ENCODE assay signal across 17 cellular contexts in the genomic region with DNA sequence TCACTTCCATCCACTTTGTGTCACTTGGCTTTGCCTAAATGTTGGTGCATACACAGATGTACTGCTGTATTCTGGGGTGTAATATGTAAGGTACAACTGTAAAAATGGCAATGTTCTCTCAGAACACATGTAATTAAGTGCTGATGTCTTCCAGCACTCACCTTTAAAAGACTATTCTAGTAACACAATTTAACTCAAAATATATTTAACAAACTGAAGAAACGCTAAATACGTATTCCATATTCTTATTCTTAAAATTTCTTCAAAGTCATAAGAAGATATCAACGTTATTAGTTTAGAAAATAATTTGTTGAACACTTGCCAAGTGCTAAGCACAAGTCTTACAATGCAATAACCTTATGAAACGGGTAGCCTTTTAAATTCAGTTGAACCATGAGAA. TPM values are rescaled to one million over a fixed set of nuclear protein-coding genes. Genes with fewer than 3 reads are reported as not detected.
DNase-seq lines count a peak whose midpoint lies in the region; ATAC-seq and TF ChIP-seq lines count a peak whose summit lies in the region.
"Had no signal": no experiment of that assay in that cellular context is flagged by ENCODE, and none has a peak within 500 bp of the region (broad histone marks: within the 10 kb centered on the region; RNA-seq: fewer than 3 reads in every experiment).

No MANE protein-coding gene starts in this region.

- H2BK5ac ChIP-seq in mesenchymal stem cell (ENCODE audit: low read depth, low read length, poor library complexity, severe bottlenecking): no peak overlapping the region

- H3K4me2 ChIP-seq in BLaER1 (0 out of 2 replicates have a peak overlapping the region, but pooled peaks have one; percentile 77), mesenchymal stem cell (ENCODE audit: low read length, poor library complexity, severe bottlenecking) (no peak overlapping the region)

- no peak overlapping the region for H4K8ac ChIP-seq in mesenchymal stem cell (ENCODE audit: low read length)

- H3K4me1 Mint-ChIP-seq in activated CD8-positive, alpha-beta T cell treated with anti-CD3 and anti-CD28 coated beads, Interleukin-2, amount 10 ng/mL, durations not matched to agents 7 days and 5 days (ENCODE audit: low read depth): peaks cover 51% of the 10 kb centered on the region

- DNase-seq in activated CD8-positive, alpha-beta T cell treated with anti-CD3 and anti-CD28 coated beads, Interleukin-2, amount 10 ng/mL, durations not matched to agents 7 days and 5 days: no peak
- no peak for DNase-seq in mesenchymal stem cell
- DNase-seq: activated CD4-positive, alpha-beta T cell treated with anti-CD3 and anti-CD28 coated beads for 1 hour; caudate nucleus; endodermal cell; foreskin keratinocyte; H7; NCI-H69; stimulated activated naive CD4-positive, alpha-beta T cell treated with Interleukin-2 at 50 U/mL for 16 hours; SW 1271 had no signal

- H2AFZ ChIP-seq in mesenchymal stem cell (ENCODE audit: low read depth, low read length): no peak overlapping the region

- no peak for TF ChIP-seq CTCF in 22Rv1 (IDR thresholded peaks at IDR 0.05)

- H4K20me1 ChIP-seq in BLaER1: peaks cover 17% of the 10 kb centered on the region

- H3K4me3 Mint-ChIP-seq in activated CD8-positive, alpha-beta T cell treated with anti-CD3 and anti-CD28 coated beads, Interleukin-2, amount 10 ng/mL, durations not matched to agents 7 days and 5 days: no peak overlapping the region
- H3K4me3 Mint-ChIP-seq: endodermal cell had no signal

- no peaks in the 10 kb centered on the region for H3K9me3 Mint-ChIP-seq in activated CD8-positive, alpha-beta T cell treated with anti-CD3 and anti-CD28 coated beads, Interleukin-2, amount 10 ng/mL, durations not matched to agents 7 days and 5 days (ENCODE audit: insufficient read depth)

- H2BK15ac ChIP-seq in mesenchymal stem cell (ENCODE audit: low read depth, poor library complexity, severe bottlenecking): no peak overlapping the region

- no peak overlapping the region for H2BK120ac ChIP-seq in mesenchymal stem cell (ENCODE audit: low read depth, low read length)

- H3K4ac ChIP-seq in mesenchymal stem cell (ENCODE audit: low read depth in 1 of 2, low read length in 2 of 2): no peak overlapping the region

- ATAC-seq in activated CD8-positive, alpha-beta T cell treated with anti-CD3 and anti-CD28 coated beads, Interleukin-2, amount 10 ng/mL, durations not matched to agents 7 days and 5 days: no peak
- ATAC-seq in GM19467 (IDR thresholded peaks at IDR 0.05; ENCODE audit: unreplicated experiment): no peak
- no peak for ATAC-seq in HG03196 (IDR thresholded peaks at IDR 0.05; ENCODE audit: unreplicated experiment)
- ATAC-seq in HG03469 (IDR thresholded peaks at IDR 0.05; ENCODE audit: unreplicated experiment): no peak
- ATAC-seq: foreskin keratinocyte, Panc1 had no signal

- H3K27ac Mint-ChIP-seq in activated CD8-positive, alpha-beta T cell treated with anti-CD3 and anti-CD28 coated beads, Interleukin-2, amount 10 ng/mL, durations not matched to agents 7 days and 5 days: peak overlapping the region; percentile 16
- H3K27ac Mint-ChIP-seq: endodermal cell had no signal

- no peak overlapping the region for H3K18ac ChIP-seq in mesenchymal stem cell (ENCODE audit: low read depth in 1 of 2, low read length in 2 of 2)

- H3K4me1 ChIP-seq in BLaER1 (peaks cover 30% of the 10 kb centered on the region), mesenchymal stem cell (ENCODE audit: control insufficient read depth, insufficient read depth, low read depth, low read length) (peaks cover 9% of the 10 kb centered on the region)

- H2BK12ac ChIP-seq in mesenchymal stem cell (ENCODE audit: low read length in 2 of 2): no peak overlapping the region

- CTCF ChIA-PET in activated CD8-positive, alpha-beta T cell treated with anti-CD3 and anti-CD28 coated beads, Interleukin-2, amount 10 ng/mL, durations not matched to agents 7 days and 5 days (lab: Charles Lee): interaction anchor here (1.0 to 5.4 kb wide), 10 partner anchors 9 to 735 kb away, joined by 3 to 54 read pairs (median 4); a partner anchor contains a TSS

- peaks cover 44% of the 10 kb centered on the region for H3K36me3 Mint-ChIP-seq in activated CD8-positive, alpha-beta T cell treated with anti-CD3 and anti-CD28 coated beads, Interleukin-2, amount 10 ng/mL, durations not matched to agents 7 days and 5 days (ENCODE audit: low read depth)

- peaks cover 2% of the 10 kb centered on the region for H3K79me1 ChIP-seq in mesenchymal stem cell (replicated peaks; ENCODE audit: low read length, poor library complexity, severe bottlenecking)

- H3K4me3 ChIP-seq in BLaER1 (no peak overlapping the region), mesenchymal stem cell (ENCODE audit: insufficient read depth in 1 of 2, low read depth in 1 of 2, low read length in 2 of 2) (no peak overlapping the region)
- H3K4me3 ChIP-seq: vagina had no signal

- no peak overlapping the region for H3K14ac ChIP-seq in mesenchymal stem cell (ENCODE audit: low read length in 2 of 2)

- H3K27me3 ChIP-seq in BLaER1 (no peaks in the 10 kb centered on the region), mesenchymal stem cell (ENCODE audit: control insufficient read depth in 1 of 2, insufficient read depth in 1 of 2, low read length in 2 of 2) (no peaks in the 10 kb centered on the region)
- H3K27me3 ChIP-seq: foreskin keratinocyte, vagina had no signal

- H3K36me3 ChIP-seq in BLaER1 (peaks cover 11% of the 10 kb centered on the region; the same call in 1 of the 2 replicates), mesenchymal stem cell (ENCODE audit: control insufficient read depth in 1 of 2, insufficient read depth in 2 of 2, low read depth in 1 of 2, low read length in 2 of 2) (no peaks in the 10 kb centered on the region)
- H3K36me3 ChIP-seq: vagina had no signal

- H3K9ac ChIP-seq in BLaER1 (no peak overlapping the region), mesenchymal stem cell (ENCODE audit: low read length) (peak overlapping the region; percentile 81)

- 98% methylated on average over 2 of the region's 4 CpGs for WGBS in mesenchymal stem cell

- no peak overlapping the region for H2AK5ac ChIP-seq in mesenchymal stem cell (ENCODE audit: low read length, severe bottlenecking)

- H3K27ac ChIP-seq in 22Rv1 (peak overlapping the region; percentile 94), BLaER1 (no peak overlapping the region), mesenchymal stem cell (ENCODE audit: low read length, poor library complexity, severe bottlenecking) (no peak overlapping the region)
- H3K27ac ChIP-seq: foreskin keratinocyte, vagina had no signal

- no peaks in the 10 kb centered on the region for H3K27me3 Mint-ChIP-seq in activated CD8-positive, alpha-beta T cell treated with anti-CD3 and anti-CD28 coated beads, Interleukin-2, amount 10 ng/mL, durations not matched to agents 7 days and 5 days (ENCODE audit: low read depth)

- no peak overlapping the region for H3K23ac ChIP-seq in mesenchymal stem cell (ENCODE audit: low read length in 2 of 2)

- no peak overlapping the region for H4K91ac ChIP-seq in mesenchymal stem cell (ENCODE audit: low read length)

- no peaks in the 10 kb centered on the region for H3K9me3 ChIP-seq in BLaER1
- no peaks in the 10 kb centered on the region for H3K9me3 ChIP-seq in mesenchymal stem cell (ENCODE audit: control insufficient read depth, low read length)
- H3K9me3 ChIP-seq: vagina had no signal

- POLR2A ChIA-PET in activated CD8-positive, alpha-beta T cell treated with anti-CD3 and anti-CD28 coated beads, Interleukin-2, amount 10 ng/mL, durations not matched to agents 7 days and 5 days (lab: Charles Lee): interaction anchor here (0.9 kb wide), 1 partner anchor 8 kb away, joined by 4 read pairs; no protein-coding TSS in a partner anchor

RNA-seq across cellular contexts. Expression of a gene that starts 3.6 kb away (rescaled TPM):
- total RNA-seq in activated CD8-positive, alpha-beta T cell treated with anti-CD3 and anti-CD28 coated beads, Interleukin-2, amount 10 ng/mL, durations not matched to agents 7 days and 5 days: 100 to 1,000 TPM in 1 of 2 experiments, 10 to 100 TPM in 1; 95.9 to 108 TPM
- 98.2 TPM for polyA plus RNA-seq in mesenchymal stem cell (2013, experiment 1 of 2)
- 95.5 TPM for polyA plus RNA-seq in mesenchymal stem cell (2013, experiment 2 of 2)

RNA-seq across cellular contexts. Expression of a gene that starts 4.0 kb away (rescaled TPM):
- total RNA-seq in activated CD8-positive, alpha-beta T cell treated with anti-CD3 and anti-CD28 coated beads, Interleukin-2, amount 10 ng/mL, durations not matched to agents 7 days and 5 days: 10 to 100 TPM; 65.2 to 67.2 TPM
- 14.6 TPM for polyA plus RNA-seq in mesenchymal stem cell (2013, experiment 1 of 2)
- polyA plus RNA-seq in mesenchymal stem cell (2013, experiment 2 of 2): 10.3 TPM

RNA-seq across cellular contexts. Expression of a gene that starts 32.6 kb away (rescaled TPM):
- 10 to 100 TPM; 23.3 to 27.0 TPM for total RNA-seq in activated CD8-positive, alpha-beta T cell treated with anti-CD3 and anti-CD28 coated beads, Interleukin-2, amount 10 ng/mL, durations not matched to agents 7 days and 5 days
- polyA plus RNA-seq in mesenchymal stem cell (2013, experiment 1 of 2): 29.0 TPM
- 29.6 TPM for polyA plus RNA-seq in mesenchymal stem cell (2013, experiment 2 of 2)
